Comparison of ENCODE assay signal across 23 cellular contexts in genomic region chr20:1827510-1827973, GRCh38.
DNase-seq lines count a peak whose midpoint lies in the region; ATAC-seq and TF ChIP-seq lines count a peak whose summit lies in the region.
"Had no signal": no experiment of that assay in that cellular context is flagged by ENCODE, and none has a peak within 500 bp of the region (broad histone marks: within the 10 kb centered on the region; RNA-seq: fewer than 3 reads in every experiment).

No MANE protein-coding gene starts in this region.

- no peak for TF ChIP-seq CTCF in CD14-positive monocyte (IDR thresholded peaks at IDR 0.05)
- TF ChIP-seq CTCF in body of pancreas (IDR thresholded peaks at IDR 0.05) = no peak
- TF ChIP-seq CTCF in right atrium auricular region (IDR thresholded peaks at IDR 0.05) = no peak
- TF ChIP-seq CTCF in progenitor cell of endocrine pancreas (IDR thresholded peaks at IDR 0.05; ENCODE audit: unreplicated experiment) = no peak
- TF ChIP-seq CTCF in mesothelial cell of epicardium (IDR thresholded peaks at IDR 0.05; ENCODE audit: unreplicated experiment) = no peak
- no peak for TF ChIP-seq CTCF in activated CD8-positive, alpha-beta T cell treated with anti-CD3 and anti-CD28 coated beads for 36 hours (IDR thresholded peaks at IDR 0.05)
- TF ChIP-seq CTCF in CD4-positive, alpha-beta T cell (IDR thresholded peaks at IDR 0.05) = no peak

- CTCF ChIA-PET in activated CD8-positive, alpha-beta T cell treated with anti-CD3 and anti-CD28 coated beads for 36 hours (lab: Charles Lee) = no interaction called here
- CTCF ChIA-PET in CD4-positive, alpha-beta T cell (lab: Charles Lee) = no interaction called here

- H3K36me3 Mint-ChIP-seq in CD14-positive monocyte (peaks cover 10 to 19% of the 10 kb centered on the region in 2 donors), progenitor cell of endocrine pancreas (ENCODE audit: insufficient read depth) (no peaks in the 10 kb centered on the region), mesothelial cell of epicardium (no peaks in the 10 kb centered on the region)
- no peaks in the 10 kb centered on the region for H3K36me3 Mint-ChIP-seq in activated CD8-positive, alpha-beta T cell treated with anti-CD3 and anti-CD28 coated beads for 36 hours (ENCODE audit: low read depth)
- no peaks in the 10 kb centered on the region for H3K36me3 Mint-ChIP-seq in CD4-positive, alpha-beta T cell (ENCODE audit: low read depth)

- H3K4me3 Mint-ChIP-seq in CD14-positive monocyte (no peak overlapping the region), progenitor cell of endocrine pancreas (ENCODE audit: low read depth) (no peak overlapping the region), mesothelial cell of epicardium (no peak overlapping the region)
- H3K4me3 Mint-ChIP-seq in activated CD8-positive, alpha-beta T cell treated with anti-CD3 and anti-CD28 coated beads for 36 hours = no peak overlapping the region
- no peak overlapping the region for H3K4me3 Mint-ChIP-seq in CD4-positive, alpha-beta T cell
- H3K4me3 Mint-ChIP-seq: activated naive CD4-positive, alpha-beta T cell treated with anti-CD3 and anti-CD28 coated beads for 36 hours; nephron progenitor cell had no signal

- ATAC-seq in body of pancreas = no peak
- no peak for ATAC-seq in activated CD8-positive, alpha-beta T cell treated with anti-CD3 and anti-CD28 coated beads for 36 hours
- no peak for ATAC-seq in CD4-positive, alpha-beta T cell (ENCODE audit: poor library complexity)

- WGBS in body of pancreas, 2 donors = 24 to 42% methylated on average over 5 of the region's 5 CpGs

- H3K9me3 Mint-ChIP-seq in CD14-positive monocyte (peaks cover 0 to 16% (median 10%) of the 10 kb centered on the region in 7 donors), progenitor cell of endocrine pancreas (ENCODE audit: low read depth) (no peaks in the 10 kb centered on the region), mesothelial cell of epicardium (peaks cover 12% of the 10 kb centered on the region)
- H3K9me3 Mint-ChIP-seq in activated CD8-positive, alpha-beta T cell treated with anti-CD3 and anti-CD28 coated beads for 36 hours = peaks cover 11% of the 10 kb centered on the region
- peaks cover 13% of the 10 kb centered on the region for H3K9me3 Mint-ChIP-seq in CD4-positive, alpha-beta T cell

- POLR2A ChIA-PET in activated CD8-positive, alpha-beta T cell treated with anti-CD3 and anti-CD28 coated beads for 36 hours (lab: Charles Lee) = no interaction called here
- POLR2A ChIA-PET in CD4-positive, alpha-beta T cell (lab: Charles Lee) = no interaction called here

- intact Hi-C loops in CD14-positive monocyte (cut with micrococcal nuclease) (no loop called here), body of pancreas (cut with DNase I) (no loop called here)
- intact Hi-C loops in activated CD8-positive, alpha-beta T cell treated with anti-CD3 and anti-CD28 coated beads for 36 hours (cut with micrococcal nuclease) = no loop called here
- intact Hi-C loops in CD4-positive, alpha-beta T cell (cut with DNase I, micrococcal nuclease) = no loop called here

- H3K9me3 ChIP-seq in body of pancreas (no peaks in the 10 kb centered on the region), right atrium auricular region (peaks cover 5 to 9% of the 10 kb centered on the region in 2 donors)
- peaks cover 10% of the 10 kb centered on the region for H3K9me3 ChIP-seq in CD4-positive, alpha-beta T cell (ENCODE audit: control insufficient read depth, low read length)

- H3K4me3 ChIP-seq in body of pancreas (no peak overlapping the region), right atrium auricular region (no peak overlapping the region)
- H3K4me3 ChIP-seq: esophagus muscularis mucosa, gastroesophageal sphincter, SJSA1, uterus had no signal

- no peak for DNase-seq in CD14-positive monocyte (ENCODE audit: low spot score)
- DNase-seq in body of pancreas = no peak
- DNase-seq in right atrium auricular region (ENCODE audit: low spot score) = no peak
- DNase-seq in progenitor cell of endocrine pancreas (ENCODE audit: low spot score, unreplicated experiment) = no peak
- no peak for DNase-seq in mesothelial cell of epicardium (ENCODE audit: low spot score in 2 of 2, unreplicated experiment in 2 of 2)
- no peak for DNase-seq in activated CD8-positive, alpha-beta T cell treated with anti-CD3 and anti-CD28 coated beads for 36 hours
- no peak for DNase-seq in stimulated activated CD4-positive, alpha-beta T cell treated with anti-CD3 and anti-CD28 coated beads, Interleukin-12 subunit alpha, Interleukin-12 subunit beta, amount 100 ng/mL, for 4 hours
- no peak for DNase-seq in CD4-positive, alpha-beta T cell
- DNase-seq: ACHN; activated CD4-positive, alpha-beta T cell treated with anti-CD3 and anti-CD28 coated beads for 1 hour; activated naive CD4-positive, alpha-beta T cell treated with anti-CD3 and anti-CD28 coated beads for 36 hours; activated T-cell treated with anti-CD3 and anti-CD28 coated beads, Interleukin-2, amount 50 U/mL, for 48 hours; cerebellar nuclear complex; effector CD4-positive, alpha-beta T cell; NCI-H1417; NCI-H2081 treated with DMSO at 0.1 percent for 48 hours; NCI-H446; nephron progenitor cell; T-helper 1 cell; uterus had no signal

- peaks cover 83% of the 10 kb centered on the region for H3K4me1 Mint-ChIP-seq in CD14-positive monocyte
- H3K4me1 Mint-ChIP-seq in progenitor cell of endocrine pancreas (ENCODE audit: low read depth) = peaks cover 21% of the 10 kb centered on the region
- peaks cover 5% of the 10 kb centered on the region for H3K4me1 Mint-ChIP-seq in mesothelial cell of epicardium
- H3K4me1 Mint-ChIP-seq in activated CD8-positive, alpha-beta T cell treated with anti-CD3 and anti-CD28 coated beads for 36 hours (ENCODE audit: low read depth) = no peaks in the 10 kb centered on the region
- H3K4me1 Mint-ChIP-seq in CD4-positive, alpha-beta T cell (ENCODE audit: low read depth) = no peaks in the 10 kb centered on the region

- TF ChIP-seq POLR2A in body of pancreas (IDR thresholded peaks at IDR 0.05) = no peak

- H3K27me3 Mint-ChIP-seq in CD14-positive monocyte (ENCODE audit: low read depth in 3 of 3) = no peaks in the 10 kb centered on the region
- H3K27me3 Mint-ChIP-seq in progenitor cell of endocrine pancreas = peaks cover 10% of the 10 kb centered on the region
- peaks cover 3% of the 10 kb centered on the region for H3K27me3 Mint-ChIP-seq in mesothelial cell of epicardium (ENCODE audit: low read depth)
- H3K27me3 Mint-ChIP-seq in activated CD8-positive, alpha-beta T cell treated with anti-CD3 and anti-CD28 coated beads for 36 hours = peaks cover 5% of the 10 kb centered on the region
- H3K27me3 Mint-ChIP-seq in CD4-positive, alpha-beta T cell = peaks cover 28% of the 10 kb centered on the region

- no peaks in the 10 kb centered on the region for H3K27me3 ChIP-seq in body of pancreas
- no peaks in the 10 kb centered on the region for H3K27me3 ChIP-seq in right atrium auricular region
- no peaks in the 10 kb centered on the region for H3K27me3 ChIP-seq in CD4-positive, alpha-beta T cell (ENCODE audit: control insufficient read depth, insufficient read depth, low read length)
- H3K27me3 ChIP-seq: esophagus muscularis mucosa, gastroesophageal sphincter, SJSA1, uterus had no signal

- peak overlapping the region in 5 of 7 donors; percentile 25 to 92 (median 57) for H3K27ac Mint-ChIP-seq in CD14-positive monocyte
- peak overlapping the region; percentile 2 for H3K27ac Mint-ChIP-seq in progenitor cell of endocrine pancreas
- no peak overlapping the region for H3K27ac Mint-ChIP-seq in mesothelial cell of epicardium
- no peak overlapping the region for H3K27ac Mint-ChIP-seq in activated CD8-positive, alpha-beta T cell treated with anti-CD3 and anti-CD28 coated beads for 36 hours
- no peak overlapping the region for H3K27ac Mint-ChIP-seq in CD4-positive, alpha-beta T cell
- H3K27ac Mint-ChIP-seq: activated naive CD4-positive, alpha-beta T cell treated with anti-CD3 and anti-CD28 coated beads for 36 hours; nephron progenitor cell had no signal

- H3K4me1 ChIP-seq in body of pancreas = peaks cover 28% of the 10 kb centered on the region
- peaks cover 0 to 50% of the 10 kb centered on the region in 2 donors for H3K4me1 ChIP-seq in right atrium auricular region
- H3K4me1 ChIP-seq: uterus had no signal

- H3K27ac ChIP-seq in body of pancreas = peak overlapping the region in 3 of 4 donors; percentile 52 to 85 (median 76)
- H3K27ac ChIP-seq in right atrium auricular region = peak overlapping the region; percentile 72 to 76
- no peak overlapping the region for H3K27ac ChIP-seq in CD4-positive, alpha-beta T cell (ENCODE audit: low read depth, low read length)
- H3K27ac ChIP-seq: gastroesophageal sphincter, SJSA1, uterus had no signal

- H3K36me3 ChIP-seq in body of pancreas (replicated peaks in 1 of 2; ENCODE audit: insufficient read depth in 1 of 2, low read depth in 2 of 2) = no peaks in the 10 kb centered on the region
- no peaks in the 10 kb centered on the region for H3K36me3 ChIP-seq in right atrium auricular region
- H3K36me3 ChIP-seq: esophagus muscularis mucosa, gastroesophageal sphincter, SJSA1, uterus had no signal

Comparison
In these comparisons a context has a peak if more than half of its experiments do, and no peak if none do; other contexts are left out.
1. H3K27ac Mint-ChIP-seq: peak in CD14-positive monocyte (5 of 7) and progenitor cell of endocrine pancreas (single experiment); none in mesothelial cell of epicardium (single experiment), activated CD8-positive, alpha-beta T cell treated with anti-CD3 and anti-CD28 coated beads for 36 hours (single experiment) and CD4-positive, alpha-beta T cell (single experiment).